In genomic region chr19:57747472-57747807, GRCh38 we compare ENCODE assay signal across 10 cellular contexts. TPM values are rescaled to one million over a fixed set of nuclear protein-coding genes. Genes with fewer than 3 reads are reported as not detected.
DNase-seq lines count a peak whose midpoint lies in the region; ATAC-seq and TF ChIP-seq lines count a peak whose summit lies in the region.
"Had no signal": no experiment of that assay in that cellular context is flagged by ENCODE, and none has a peak within 500 bp of the region (broad histone marks: within the 10 kb centered on the region; RNA-seq: fewer than 3 reads in every experiment).

No MANE protein-coding gene starts in this region.

- TF ChIP-seq CTCF in ascending aorta (IDR thresholded peaks at IDR 0.05) (no peak), left lung (IDR thresholded peaks at IDR 0.05) (no peak), tibial nerve (IDR thresholded peaks at IDR 0.05) (no peak)

- no peaks in the 10 kb centered on the region for H3K27me3 Mint-ChIP-seq in activated CD4-positive, alpha-beta T cell treated with anti-CD3 and anti-CD28 coated beads, Interleukin-2, amount 10 ng/mL, durations not matched to agents 7 days and 5 days

- H3K36me3 Mint-ChIP-seq in activated CD4-positive, alpha-beta T cell treated with anti-CD3 and anti-CD28 coated beads, Interleukin-2, amount 10 ng/mL, durations not matched to agents 7 days and 5 days (ENCODE audit: low read depth), result peaks cover 56% of the 10 kb centered on the region

- H3K36me3 ChIP-seq in ascending aorta, result peaks cover 40 to 44% of the 10 kb centered on the region in 2 donors
- peaks cover 3 to 42% of the 10 kb centered on the region in 2 donors for H3K36me3 ChIP-seq in left lung
- peaks cover 14 to 50% (median 43%) of the 10 kb centered on the region in 3 donors for H3K36me3 ChIP-seq in tibial nerve

- CTCF ChIA-PET in activated CD4-positive, alpha-beta T cell treated with anti-CD3 and anti-CD28 coated beads, Interleukin-2, amount 10 ng/mL, durations not matched to agents 7 days and 5 days (lab: Charles Lee), result interaction anchor here (1.1 kb wide), 1 partner anchor 8 kb away, joined by 4 read pairs; no protein-coding TSS in a partner anchor

- no peak for TF ChIP-seq EP300 in tibial nerve (IDR thresholded peaks at IDR 0.05)

- no peak for TF ChIP-seq POLR2A in tibial nerve (IDR thresholded peaks at IDR 0.05)

- peak overlapping the region; percentile 95 for H3K4me3 Mint-ChIP-seq in activated CD4-positive, alpha-beta T cell treated with anti-CD3 and anti-CD28 coated beads, Interleukin-2, amount 10 ng/mL, durations not matched to agents 7 days and 5 days

- WGBS in tibial nerve, 2 donors, result 36 to 45% methylated on average over 6 of the region's 6 CpGs

- H3K4me1 Mint-ChIP-seq in activated CD4-positive, alpha-beta T cell treated with anti-CD3 and anti-CD28 coated beads, Interleukin-2, amount 10 ng/mL, durations not matched to agents 7 days and 5 days, result peaks cover 31% of the 10 kb centered on the region

- ATAC-seq in left lung, result no peak

- POLR2A ChIA-PET in activated CD4-positive, alpha-beta T cell treated with anti-CD3 and anti-CD28 coated beads, Interleukin-2, amount 10 ng/mL, durations not matched to agents 7 days and 5 days (lab: Charles Lee), result no interaction called here

- H3K27ac ChIP-seq in ascending aorta (no peak overlapping the region), left lung (peak overlapping the region in 1 of 2 donors; percentile 87), tibial nerve (peak overlapping the region in 1 of 4 donors; percentile 89)

- no peak for DNase-seq in activated CD4-positive, alpha-beta T cell treated with anti-CD3 and anti-CD28 coated beads, Interleukin-2, amount 10 ng/mL, durations not matched to agents 7 days and 5 days
- DNase-seq in activated CD4-positive, alpha-beta T cell treated with anti-CD3 and anti-CD28 coated beads, Interleukin-2, amount 50 U/mL, for 4 hours, result no peak
- no peak for DNase-seq in ascending aorta (ENCODE audit: low spot score in 2 of 2)
- no peak for DNase-seq in left lung
- DNase-seq in tibial nerve (ENCODE audit: low spot score in 2 of 2), result no peak
- DNase-seq in SW480 (ENCODE audit: low spot score), result no peak
- DNase-seq in superior temporal gyrus (ENCODE audit: extremely low spot score), result no peak
- no peak for DNase-seq in ecto neural progenitor cell (ENCODE audit: low spot score)
- DNase-seq: stimulated activated CD4-positive, alpha-beta T cell treated with anti-CD3 and anti-CD28 coated beads, Interleukin-12 subunit alpha, Interleukin-12 subunit beta, amount 100 ng/mL, for 4 hours had no signal

- H3K27me3 ChIP-seq in ascending aorta (no peaks in the 10 kb centered on the region), left lung (no peaks in the 10 kb centered on the region), tibial nerve (no peaks in the 10 kb centered on the region)

- intact Hi-C loops in ascending aorta (cut with DNase I), result loop anchor here (5.0 to 10.0 kb wide), 3 partner anchors 65 to 407 kb away; partner anchors contain the start of genes ZNF329, ZNF551 and ZNF552
- intact Hi-C loops in left lung (cut with DNase I), result no loop called here

- H3K4me3 ChIP-seq in ascending aorta (peak overlapping the region; percentile 81 to 85), left lung (peak overlapping the region; percentile 91 to 93), tibial nerve (peak overlapping the region; percentile 48 to 96 (median 78))

- peak overlapping the region; percentile 97 for H3K27ac Mint-ChIP-seq in activated CD4-positive, alpha-beta T cell treated with anti-CD3 and anti-CD28 coated beads, Interleukin-2, amount 10 ng/mL, durations not matched to agents 7 days and 5 days

- H3K9me3 ChIP-seq in ascending aorta (peaks cover 52 to 72% of the 10 kb centered on the region in 2 donors), left lung (peaks cover 0 to 46% of the 10 kb centered on the region in 2 donors), tibial nerve (peaks cover 9 to 88% (median 29%) of the 10 kb centered on the region in 4 donors)

- H3K4me1 ChIP-seq in ascending aorta (no peaks in the 10 kb centered on the region), left lung (peaks cover 10 to 22% of the 10 kb centered on the region in 2 donors), tibial nerve (peaks cover 0 to 14% (median 5%) of the 10 kb centered on the region in 4 donors)

- peaks cover 48% of the 10 kb centered on the region for H3K9me3 Mint-ChIP-seq in activated CD4-positive, alpha-beta T cell treated with anti-CD3 and anti-CD28 coated beads, Interleukin-2, amount 10 ng/mL, durations not matched to agents 7 days and 5 days

RNA-seq across cellular contexts. Expression of gene ZNF776, which starts 0.8 kb away (rescaled TPM):
- 10 to 100 TPM; 16.1 to 21.4 TPM for total RNA-seq in activated CD4-positive, alpha-beta T cell treated with anti-CD3 and anti-CD28 coated beads, Interleukin-2, amount 10 ng/mL, durations not matched to agents 7 days and 5 days
- 1.9 TPM for total RNA-seq in ascending aorta
- total RNA-seq in left lung, result 10 to 100 TPM; 10.2 to 15.3 TPM
- total RNA-seq in tibial nerve, result 10 to 100 TPM; 10.8 to 18.4 (median 12.6) TPM

RNA-seq across cellular contexts. Expression of gene ZNF671, which starts 20.0 kb away (rescaled TPM):
- total RNA-seq in activated CD4-positive, alpha-beta T cell treated with anti-CD3 and anti-CD28 coated beads, Interleukin-2, amount 10 ng/mL, durations not matched to agents 7 days and 5 days, result 10 to 100 TPM; 13.9 to 14.4 TPM
- total RNA-seq in ascending aorta, result 2.4 TPM
- 1 to 10 TPM; 7.3 to 9.6 TPM for total RNA-seq in left lung
- 1 to 10 TPM; 1.5 to 3.1 (median 2.5) TPM for total RNA-seq in tibial nerve

RNA-seq across cellular contexts. Expression of gene ZNF586, which starts 22.0 kb away (rescaled TPM):
- total RNA-seq in activated CD4-positive, alpha-beta T cell treated with anti-CD3 and anti-CD28 coated beads, Interleukin-2, amount 10 ng/mL, durations not matched to agents 7 days and 5 days, result 10 to 100 TPM; 26.8 to 28.4 TPM
- 1.4 TPM for total RNA-seq in ascending aorta
- total RNA-seq in left lung, result 10 to 100 TPM; 13.2 to 15.3 TPM
- 10 to 100 TPM in 3 of 4 donors, 1 to 10 TPM in 1; 7.9 to 18.8 (median 13.4) TPM for total RNA-seq in tibial nerve

RNA-seq across cellular contexts. Expression of gene ZNF154, which starts 38.4 kb away (rescaled TPM):
- total RNA-seq in activated CD4-positive, alpha-beta T cell treated with anti-CD3 and anti-CD28 coated beads, Interleukin-2, amount 10 ng/mL, durations not matched to agents 7 days and 5 days, result 1 to 10 TPM; 5.0 to 5.8 TPM
- total RNA-seq in ascending aorta (0.11 TPM), left lung (1 to 10 TPM; 7.0 to 8.3 TPM), tibial nerve (1 to 10 TPM in 2 of 4 donors, under 1 TPM in 2; 0.21 to 2.0 (median 0.71) TPM)
- total RNA-seq: Daoy had no signal
